In the genomic region with DNA sequence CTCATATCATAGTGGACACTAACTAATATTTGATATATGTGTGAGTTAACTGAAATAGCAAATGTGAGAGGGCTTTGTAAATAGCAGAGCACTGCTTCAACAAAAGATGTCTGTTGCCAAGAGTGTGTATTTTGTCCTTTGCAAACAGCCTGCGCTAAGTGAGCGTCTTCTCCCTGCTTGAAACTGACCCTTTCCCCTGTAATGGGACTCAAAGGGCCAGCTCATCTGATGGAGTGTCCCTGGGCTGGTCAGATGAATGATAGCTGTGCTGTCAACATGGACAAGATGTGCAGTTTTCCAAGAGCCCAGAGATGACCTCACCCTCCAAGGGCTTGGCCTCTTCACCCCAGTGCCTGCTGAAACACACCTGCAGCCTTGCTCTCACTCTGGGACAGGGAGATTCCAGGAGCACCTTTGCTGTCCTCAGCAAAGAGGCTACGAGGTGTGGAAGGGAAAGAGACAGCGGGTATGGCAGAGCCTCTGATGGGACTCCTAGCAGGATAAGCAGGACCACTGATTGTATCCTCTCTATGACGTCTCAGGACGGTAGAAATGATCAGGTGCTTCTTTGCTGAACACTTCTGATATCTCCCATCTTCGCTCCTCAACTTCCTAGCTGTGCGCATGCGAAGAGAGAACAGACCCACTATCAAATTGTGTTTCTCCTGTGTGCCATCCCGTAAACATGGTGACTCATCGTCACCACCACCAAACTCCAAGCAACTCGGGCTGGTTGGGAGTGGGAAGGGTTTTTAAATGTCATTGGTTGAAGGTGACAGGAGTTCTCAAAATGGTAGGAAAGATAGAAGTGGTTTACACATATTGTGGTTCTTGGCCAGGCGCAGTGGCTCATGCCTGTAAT, we compare ENCODE assay signal across 1 cellular context.
TF ChIP-seq lines count a peak whose summit lies in the region.

No MANE protein-coding gene starts in this region.

TF ChIP-seq in HepG2, 621 proteins besides CTCF, POLR2A, EP300 and RAD21 (continued from another document and continues in another):
- TF ChIP-seq, protein P1, sequence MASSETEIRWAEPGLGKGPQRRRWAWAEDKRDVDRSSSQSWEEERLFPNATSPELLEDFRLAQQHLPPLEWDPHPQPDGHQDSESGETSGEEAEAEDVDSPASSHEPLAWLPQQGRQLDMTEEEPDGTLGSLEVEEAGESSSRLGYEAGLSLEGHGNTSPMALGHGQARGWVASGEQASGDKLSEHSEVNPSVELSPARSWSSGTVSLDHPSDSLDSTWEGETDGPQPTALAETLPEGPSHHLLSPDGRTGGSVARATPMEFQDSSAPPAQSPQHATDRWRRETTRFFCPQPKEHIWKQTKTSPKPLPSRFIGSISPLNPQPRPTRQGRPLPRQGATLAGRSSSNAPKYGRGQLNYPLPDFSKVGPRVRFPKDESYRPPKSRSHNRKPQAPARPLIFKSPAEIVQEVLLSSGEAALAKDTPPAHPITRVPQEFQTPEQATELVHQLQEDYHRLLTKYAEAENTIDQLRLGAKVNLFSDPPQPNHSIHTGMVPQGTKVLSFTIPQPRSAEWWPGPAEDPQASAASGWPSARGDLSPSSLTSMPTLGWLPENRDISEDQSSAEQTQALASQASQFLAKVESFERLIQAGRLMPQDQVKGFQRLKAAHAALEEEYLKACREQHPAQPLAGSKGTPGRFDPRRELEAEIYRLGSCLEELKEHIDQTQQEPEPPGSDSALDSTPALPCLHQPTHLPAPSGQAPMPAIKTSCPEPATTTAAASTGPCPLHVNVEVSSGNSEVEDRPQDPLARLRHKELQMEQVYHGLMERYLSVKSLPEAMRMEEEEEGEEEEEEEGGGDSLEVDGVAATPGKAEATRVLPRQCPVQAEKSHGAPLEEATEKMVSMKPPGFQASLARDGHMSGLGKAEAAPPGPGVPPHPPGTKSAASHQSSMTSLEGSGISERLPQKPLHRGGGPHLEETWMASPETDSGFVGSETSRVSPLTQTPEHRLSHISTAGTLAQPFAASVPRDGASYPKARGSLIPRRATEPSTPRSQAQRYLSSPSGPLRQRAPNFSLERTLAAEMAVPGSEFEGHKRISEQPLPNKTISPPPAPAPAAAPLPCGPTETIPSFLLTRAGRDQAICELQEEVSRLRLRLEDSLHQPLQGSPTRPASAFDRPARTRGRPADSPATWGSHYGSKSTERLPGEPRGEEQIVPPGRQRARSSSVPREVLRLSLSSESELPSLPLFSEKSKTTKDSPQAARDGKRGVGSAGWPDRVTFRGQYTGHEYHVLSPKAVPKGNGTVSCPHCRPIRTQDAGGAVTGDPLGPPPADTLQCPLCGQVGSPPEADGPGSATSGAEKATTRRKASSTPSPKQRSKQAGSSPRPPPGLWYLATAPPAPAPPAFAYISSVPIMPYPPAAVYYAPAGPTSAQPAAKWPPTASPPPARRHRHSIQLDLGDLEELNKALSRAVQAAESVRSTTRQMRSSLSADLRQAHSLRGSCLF (CRISPR knock-in tag; IDR thresholded peaks at IDR 0.05; ENCODE audit: borderline replicate concordance), result no peak
- TF ChIP-seq ZNF605 (CRISPR knock-in tag; IDR thresholded peaks at IDR 0.05), result no peak
- no peak for TF ChIP-seq ZNF841 (CRISPR knock-in tag; IDR thresholded peaks at IDR 0.05; ENCODE audit: borderline replicate concordance)
- TF ChIP-seq, protein P2, sequence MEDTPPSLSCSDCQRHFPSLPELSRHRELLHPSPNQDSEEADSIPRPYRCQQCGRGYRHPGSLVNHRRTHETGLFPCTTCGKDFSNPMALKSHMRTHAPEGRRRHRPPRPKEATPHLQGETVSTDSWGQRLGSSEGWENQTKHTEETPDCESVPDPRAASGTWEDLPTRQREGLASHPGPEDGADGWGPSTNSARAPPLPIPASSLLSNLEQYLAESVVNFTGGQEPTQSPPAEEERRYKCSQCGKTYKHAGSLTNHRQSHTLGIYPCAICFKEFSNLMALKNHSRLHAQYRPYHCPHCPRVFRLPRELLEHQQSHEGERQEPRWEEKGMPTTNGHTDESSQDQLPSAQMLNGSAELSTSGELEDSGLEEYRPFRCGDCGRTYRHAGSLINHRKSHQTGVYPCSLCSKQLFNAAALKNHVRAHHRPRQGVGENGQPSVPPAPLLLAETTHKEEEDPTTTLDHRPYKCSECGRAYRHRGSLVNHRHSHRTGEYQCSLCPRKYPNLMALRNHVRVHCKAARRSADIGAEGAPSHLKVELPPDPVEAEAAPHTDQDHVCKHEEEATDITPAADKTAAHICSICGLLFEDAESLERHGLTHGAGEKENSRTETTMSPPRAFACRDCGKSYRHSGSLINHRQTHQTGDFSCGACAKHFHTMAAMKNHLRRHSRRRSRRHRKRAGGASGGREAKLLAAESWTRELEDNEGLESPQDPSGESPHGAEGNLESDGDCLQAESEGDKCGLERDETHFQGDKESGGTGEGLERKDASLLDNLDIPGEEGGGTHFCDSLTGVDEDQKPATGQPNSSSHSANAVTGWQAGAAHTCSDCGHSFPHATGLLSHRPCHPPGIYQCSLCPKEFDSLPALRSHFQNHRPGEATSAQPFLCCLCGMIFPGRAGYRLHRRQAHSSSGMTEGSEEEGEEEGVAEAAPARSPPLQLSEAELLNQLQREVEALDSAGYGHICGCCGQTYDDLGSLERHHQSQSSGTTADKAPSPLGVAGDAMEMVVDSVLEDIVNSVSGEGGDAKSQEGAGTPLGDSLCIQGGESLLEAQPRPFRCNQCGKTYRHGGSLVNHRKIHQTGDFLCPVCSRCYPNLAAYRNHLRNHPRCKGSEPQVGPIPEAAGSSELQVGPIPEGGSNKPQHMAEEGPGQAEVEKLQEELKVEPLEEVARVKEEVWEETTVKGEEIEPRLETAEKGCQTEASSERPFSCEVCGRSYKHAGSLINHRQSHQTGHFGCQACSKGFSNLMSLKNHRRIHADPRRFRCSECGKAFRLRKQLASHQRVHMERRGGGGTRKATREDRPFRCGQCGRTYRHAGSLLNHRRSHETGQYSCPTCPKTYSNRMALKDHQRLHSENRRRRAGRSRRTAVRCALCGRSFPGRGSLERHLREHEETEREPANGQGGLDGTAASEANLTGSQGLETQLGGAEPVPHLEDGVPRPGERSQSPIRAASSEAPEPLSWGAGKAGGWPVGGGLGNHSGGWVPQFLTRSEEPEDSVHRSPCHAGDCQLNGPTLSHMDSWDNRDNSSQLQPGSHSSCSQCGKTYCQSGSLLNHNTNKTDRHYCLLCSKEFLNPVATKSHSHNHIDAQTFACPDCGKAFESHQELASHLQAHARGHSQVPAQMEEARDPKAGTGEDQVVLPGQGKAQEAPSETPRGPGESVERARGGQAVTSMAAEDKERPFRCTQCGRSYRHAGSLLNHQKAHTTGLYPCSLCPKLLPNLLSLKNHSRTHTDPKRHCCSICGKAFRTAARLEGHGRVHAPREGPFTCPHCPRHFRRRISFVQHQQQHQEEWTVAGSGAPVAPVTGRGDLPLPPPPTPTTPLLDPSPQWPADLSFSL (CRISPR knock-in tag; IDR thresholded peaks at IDR 0.05), result peak; percentile 67; the same call in 1 of the 2 replicates
- no peak for TF ChIP-seq ZFAT (CRISPR knock-in tag; conservative IDR thresholded peaks at IDR 0.05)
- peak; percentile 93 for TF ChIP-seq TBX2 (CRISPR knock-in tag; IDR thresholded peaks at IDR 0.05; ENCODE audit: borderline replicate concordance)
- TF ChIP-seq MAF1 (CRISPR knock-in tag; IDR thresholded peaks at IDR 0.05; ENCODE audit: borderline replicate concordance), result no peak
- peak; percentile 97 for TF ChIP-seq ISL2 (CRISPR knock-in tag; IDR thresholded peaks at IDR 0.05)
- TF ChIP-seq NFE2L1 (CRISPR knock-in tag; IDR thresholded peaks at IDR 0.05; ENCODE audit: borderline replicate concordance), result no peak
- peak; percentile 95 for TF ChIP-seq FOXO1 (CRISPR knock-in tag; IDR thresholded peaks at IDR 0.05)
- peak; percentile 75 for TF ChIP-seq ZMYM4 (CRISPR knock-in tag; IDR thresholded peaks at IDR 0.05)
- TF ChIP-seq PLRG1 (conservative IDR thresholded peaks at IDR 0.05), result no peak
- TF ChIP-seq, protein P3, sequence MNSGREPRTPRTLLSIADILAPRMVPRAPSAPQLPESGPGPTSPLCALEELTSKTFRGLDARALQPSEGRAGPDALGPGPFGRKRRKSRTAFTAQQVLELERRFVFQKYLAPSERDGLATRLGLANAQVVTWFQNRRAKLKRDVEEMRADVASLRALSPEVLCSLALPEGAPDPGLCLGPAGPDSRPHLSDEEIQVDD (CRISPR knock-in tag; IDR thresholded peaks at IDR 0.05; ENCODE audit: borderline replicate concordance), result no peak
- no peak for TF ChIP-seq ZNF616 (CRISPR knock-in tag; IDR thresholded peaks at IDR 0.05; ENCODE audit: low read depth)
- TF ChIP-seq, protein P4, sequence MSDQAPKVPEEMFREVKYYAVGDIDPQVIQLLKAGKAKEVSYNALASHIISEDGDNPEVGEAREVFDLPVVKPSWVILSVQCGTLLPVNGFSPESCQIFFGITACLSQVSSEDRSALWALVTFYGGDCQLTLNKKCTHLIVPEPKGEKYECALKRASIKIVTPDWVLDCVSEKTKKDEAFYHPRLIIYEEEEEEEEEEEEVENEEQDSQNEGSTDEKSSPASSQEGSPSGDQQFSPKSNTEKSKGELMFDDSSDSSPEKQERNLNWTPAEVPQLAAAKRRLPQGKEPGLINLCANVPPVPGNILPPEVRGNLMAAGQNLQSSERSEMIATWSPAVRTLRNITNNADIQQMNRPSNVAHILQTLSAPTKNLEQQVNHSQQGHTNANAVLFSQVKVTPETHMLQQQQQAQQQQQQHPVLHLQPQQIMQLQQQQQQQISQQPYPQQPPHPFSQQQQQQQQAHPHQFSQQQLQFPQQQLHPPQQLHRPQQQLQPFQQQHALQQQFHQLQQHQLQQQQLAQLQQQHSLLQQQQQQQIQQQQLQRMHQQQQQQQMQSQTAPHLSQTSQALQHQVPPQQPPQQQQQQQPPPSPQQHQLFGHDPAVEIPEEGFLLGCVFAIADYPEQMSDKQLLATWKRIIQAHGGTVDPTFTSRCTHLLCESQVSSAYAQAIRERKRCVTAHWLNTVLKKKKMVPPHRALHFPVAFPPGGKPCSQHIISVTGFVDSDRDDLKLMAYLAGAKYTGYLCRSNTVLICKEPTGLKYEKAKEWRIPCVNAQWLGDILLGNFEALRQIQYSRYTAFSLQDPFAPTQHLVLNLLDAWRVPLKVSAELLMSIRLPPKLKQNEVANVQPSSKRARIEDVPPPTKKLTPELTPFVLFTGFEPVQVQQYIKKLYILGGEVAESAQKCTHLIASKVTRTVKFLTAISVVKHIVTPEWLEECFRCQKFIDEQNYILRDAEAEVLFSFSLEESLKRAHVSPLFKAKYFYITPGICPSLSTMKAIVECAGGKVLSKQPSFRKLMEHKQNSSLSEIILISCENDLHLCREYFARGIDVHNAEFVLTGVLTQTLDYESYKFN (CRISPR knock-in tag; conservative IDR thresholded peaks at IDR 0.05), result peak; percentile 92
- TF ChIP-seq, protein P5, sequence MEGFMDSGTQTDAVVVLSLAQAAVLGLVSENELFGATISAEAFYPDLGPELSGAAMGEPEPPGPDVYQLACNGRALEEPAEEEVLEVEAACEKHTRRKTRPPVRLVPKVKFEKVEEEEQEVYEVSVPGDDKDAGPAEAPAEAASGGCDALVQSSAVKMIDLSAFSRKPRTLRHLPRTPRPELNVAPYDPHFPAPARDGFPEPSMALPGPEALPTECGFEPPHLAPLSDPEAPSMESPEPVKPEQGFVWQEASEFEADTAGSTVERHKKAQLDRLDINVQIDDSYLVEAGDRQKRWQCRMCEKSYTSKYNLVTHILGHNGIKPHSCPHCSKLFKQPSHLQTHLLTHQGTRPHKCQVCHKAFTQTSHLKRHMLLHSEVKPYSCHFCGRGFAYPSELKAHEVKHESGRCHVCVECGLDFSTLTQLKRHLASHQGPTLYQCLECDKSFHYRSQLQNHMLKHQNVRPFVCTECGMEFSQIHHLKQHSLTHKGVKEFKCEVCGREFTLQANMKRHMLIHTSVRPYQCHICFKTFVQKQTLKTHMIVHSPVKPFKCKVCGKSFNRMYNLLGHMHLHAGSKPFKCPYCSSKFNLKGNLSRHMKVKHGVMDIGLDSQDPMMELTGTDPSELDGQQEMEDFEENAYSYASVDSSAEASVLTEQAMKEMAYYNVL (CRISPR knock-in tag; IDR thresholded peaks at IDR 0.05; ENCODE audit: borderline replicate concordance), result peak; percentile 87; the same call in 1 of the 2 replicates
- TF ChIP-seq ZNF556 (CRISPR knock-in tag; IDR thresholded peaks at IDR 0.05; ENCODE audit: borderline replicate concordance), result no peak; the same call in 1 of the 2 replicates
- TF ChIP-seq ZNF768 (CRISPR knock-in tag; IDR thresholded peaks at IDR 0.05), result no peak; the same call in 1 of the 2 replicates
- TF ChIP-seq, protein P6, sequence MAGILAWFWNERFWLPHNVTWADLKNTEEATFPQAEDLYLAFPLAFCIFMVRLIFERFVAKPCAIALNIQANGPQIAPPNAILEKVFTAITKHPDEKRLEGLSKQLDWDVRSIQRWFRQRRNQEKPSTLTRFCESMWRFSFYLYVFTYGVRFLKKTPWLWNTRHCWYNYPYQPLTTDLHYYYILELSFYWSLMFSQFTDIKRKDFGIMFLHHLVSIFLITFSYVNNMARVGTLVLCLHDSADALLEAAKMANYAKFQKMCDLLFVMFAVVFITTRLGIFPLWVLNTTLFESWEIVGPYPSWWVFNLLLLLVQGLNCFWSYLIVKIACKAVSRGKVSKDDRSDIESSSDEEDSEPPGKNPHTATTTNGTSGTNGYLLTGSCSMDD (CRISPR knock-in tag; IDR thresholded peaks at IDR 0.05), result no peak
- TF ChIP-seq RBFOX2 (IDR thresholded peaks at IDR 0.05; ENCODE audit: low read depth, low read length), result no peak; the same call in 1 of the 2 replicates
- TF ChIP-seq SMYD3 (CRISPR knock-in tag; IDR thresholded peaks at IDR 0.05), result peak; percentile 22; the same call in 1 of the 2 replicates
- TF ChIP-seq ZNF235 (CRISPR knock-in tag; IDR thresholded peaks at IDR 0.05; ENCODE audit: borderline replicate concordance), result no peak
- TF ChIP-seq, protein P7, sequence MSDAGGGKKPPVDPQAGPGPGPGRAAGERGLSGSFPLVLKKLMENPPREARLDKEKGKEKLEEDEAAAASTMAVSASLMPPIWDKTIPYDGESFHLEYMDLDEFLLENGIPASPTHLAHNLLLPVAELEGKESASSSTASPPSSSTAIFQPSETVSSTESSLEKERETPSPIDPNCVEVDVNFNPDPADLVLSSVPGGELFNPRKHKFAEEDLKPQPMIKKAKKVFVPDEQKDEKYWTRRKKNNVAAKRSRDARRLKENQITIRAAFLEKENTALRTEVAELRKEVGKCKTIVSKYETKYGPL (CRISPR knock-in tag; IDR thresholded peaks at IDR 0.05), result no peak
- TF ChIP-seq EZH2 (conservative IDR thresholded peaks at IDR 0.05; ENCODE audit: low read depth, low read length), result no peak
- peak; percentile 91 for TF ChIP-seq FOSL2 (CRISPR knock-in tag; IDR thresholded peaks at IDR 0.05)
- no peak for TF ChIP-seq ZNF782 (CRISPR knock-in tag; IDR thresholded peaks at IDR 0.05; ENCODE audit: borderline replicate concordance)
- no peak for TF ChIP-seq ZFP36L2 (CRISPR knock-in tag; IDR thresholded peaks at IDR 0.05)
- TF ChIP-seq ZNF790 (CRISPR knock-in tag; IDR thresholded peaks at IDR 0.05; ENCODE audit: borderline replicate concordance), result no peak
- peak; percentile 30; the same call in 1 of the 2 replicates for TF ChIP-seq CHD4 (IDR thresholded peaks at IDR 0.05; ENCODE audit: borderline replicate concordance, low read length)
